1 cellular context compared by ENCODE assay signal in the genomic region with DNA sequence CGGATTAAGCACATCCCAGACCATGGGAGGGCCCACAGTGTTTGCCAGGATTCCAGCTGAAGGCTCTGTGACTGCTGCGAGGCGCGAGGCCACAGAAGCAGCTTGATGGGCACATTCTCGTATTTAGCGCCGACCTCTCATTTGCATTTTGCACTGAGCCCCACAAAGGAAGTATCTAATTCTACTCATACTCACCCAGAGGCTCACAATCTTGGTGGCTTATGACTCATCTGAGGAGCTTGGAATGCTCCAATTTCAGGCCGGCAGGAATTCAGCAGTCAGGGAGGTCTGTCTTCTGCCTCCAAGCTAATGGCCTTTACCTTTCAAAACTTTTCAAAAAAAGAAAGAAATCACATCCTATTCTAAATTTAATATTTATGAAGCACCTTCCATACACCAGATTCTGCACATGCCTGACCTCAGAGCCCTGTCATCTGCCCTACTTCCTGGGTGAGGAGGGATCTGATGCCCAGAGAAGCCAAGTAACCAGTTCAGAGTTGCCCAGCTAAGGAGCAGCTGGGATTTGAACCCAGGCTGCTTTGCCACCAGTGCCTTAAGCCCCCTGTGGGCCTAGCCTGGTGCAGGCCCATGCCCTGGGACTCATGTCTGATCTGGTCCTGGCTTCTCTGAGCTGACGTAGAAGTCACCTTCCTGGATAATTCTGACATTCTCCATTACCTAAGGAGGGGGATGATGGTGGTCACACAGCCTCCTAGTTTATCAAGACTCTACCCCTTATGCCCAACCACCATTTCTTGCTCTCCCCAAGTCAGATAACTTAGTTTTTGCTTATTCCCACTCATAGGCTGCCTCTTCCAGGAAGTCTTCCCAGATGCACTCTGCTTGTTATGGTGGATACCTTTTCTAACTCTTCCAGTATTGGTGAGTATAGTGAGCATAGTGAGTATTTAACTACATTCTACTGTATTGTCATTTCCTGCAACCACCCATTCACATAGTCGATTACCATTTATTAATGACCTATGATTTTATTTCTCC.
A peak's percentile ranks its signal among the peaks of the same experiment; 100 is the strongest.
TF ChIP-seq lines count a peak whose summit lies in the region.

No MANE protein-coding gene starts in this region.

TF ChIP-seq in HEK293, 187 proteins besides CTCF, POLR2A, EP300 and RAD21 (continued from another document):
- TF ChIP-seq, protein P1, sequence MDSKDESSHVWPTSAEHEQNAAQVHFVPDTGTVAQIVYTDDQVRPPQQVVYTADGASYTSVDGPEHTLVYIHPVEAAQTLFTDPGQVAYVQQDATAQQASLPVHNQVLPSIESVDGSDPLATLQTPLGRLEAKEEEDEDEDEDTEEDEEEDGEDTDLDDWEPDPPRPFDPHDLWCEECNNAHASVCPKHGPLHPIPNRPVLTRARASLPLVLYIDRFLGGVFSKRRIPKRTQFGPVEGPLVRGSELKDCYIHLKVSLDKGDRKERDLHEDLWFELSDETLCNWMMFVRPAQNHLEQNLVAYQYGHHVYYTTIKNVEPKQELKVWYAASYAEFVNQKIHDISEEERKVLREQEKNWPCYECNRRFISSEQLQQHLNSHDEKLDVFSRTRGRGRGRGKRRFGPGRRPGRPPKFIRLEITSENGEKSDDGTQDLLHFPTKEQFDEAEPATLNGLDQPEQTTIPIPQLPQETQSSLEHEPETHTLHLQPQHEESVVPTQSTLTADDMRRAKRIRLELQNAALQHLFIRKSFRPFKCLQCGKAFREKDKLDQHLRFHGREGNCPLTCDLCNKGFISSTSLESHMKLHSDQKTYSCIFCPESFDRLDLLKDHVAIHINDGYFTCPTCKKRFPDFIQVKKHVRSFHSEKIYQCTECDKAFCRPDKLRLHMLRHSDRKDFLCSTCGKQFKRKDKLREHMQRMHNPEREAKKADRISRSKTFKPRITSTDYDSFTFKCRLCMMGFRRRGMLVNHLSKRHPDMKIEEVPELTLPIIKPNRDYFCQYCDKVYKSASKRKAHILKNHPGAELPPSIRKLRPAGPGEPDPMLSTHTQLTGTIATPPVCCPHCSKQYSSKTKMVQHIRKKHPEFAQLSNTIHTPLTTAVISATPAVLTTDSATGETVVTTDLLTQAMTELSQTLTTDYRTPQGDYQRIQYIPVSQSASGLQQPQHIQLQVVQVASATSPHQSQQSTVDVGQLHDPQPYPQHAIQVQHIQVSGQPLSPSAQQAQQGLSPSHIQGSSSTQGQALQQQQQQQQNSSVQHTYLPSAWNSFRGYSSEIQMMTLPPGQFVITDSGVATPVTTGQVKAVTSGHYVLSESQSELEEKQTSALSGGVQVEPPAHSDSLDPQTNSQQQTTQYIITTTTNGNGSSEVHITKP (tag by site-specific recombination; IDR thresholded peaks at IDR 0.05), result peak; percentile 35
- TF ChIP-seq ZFHX2 (tag by site-specific recombination; conservative IDR thresholded peaks at IDR 0.05), result no peak
- TF ChIP-seq KLF8 (tag by site-specific recombination; IDR thresholded peaks at IDR 0.05), result no peak
- no peak for TF ChIP-seq SP7 (tag by site-specific recombination; IDR thresholded peaks at IDR 0.05)
- TF ChIP-seq ZNF48 (tag by site-specific recombination; IDR thresholded peaks at IDR 0.05), result no peak
- TF ChIP-seq, protein P2, sequence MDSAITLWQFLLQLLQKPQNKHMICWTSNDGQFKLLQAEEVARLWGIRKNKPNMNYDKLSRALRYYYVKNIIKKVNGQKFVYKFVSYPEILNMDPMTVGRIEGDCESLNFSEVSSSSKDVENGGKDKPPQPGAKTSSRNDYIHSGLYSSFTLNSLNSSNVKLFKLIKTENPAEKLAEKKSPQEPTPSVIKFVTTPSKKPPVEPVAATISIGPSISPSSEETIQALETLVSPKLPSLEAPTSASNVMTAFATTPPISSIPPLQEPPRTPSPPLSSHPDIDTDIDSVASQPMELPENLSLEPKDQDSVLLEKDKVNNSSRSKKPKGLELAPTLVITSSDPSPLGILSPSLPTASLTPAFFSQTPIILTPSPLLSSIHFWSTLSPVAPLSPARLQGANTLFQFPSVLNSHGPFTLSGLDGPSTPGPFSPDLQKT (IDR thresholded peaks at IDR 0.05; ENCODE audit: borderline replicate concordance, low read depth, low read length), result no peak
- TF ChIP-seq, protein P3, sequence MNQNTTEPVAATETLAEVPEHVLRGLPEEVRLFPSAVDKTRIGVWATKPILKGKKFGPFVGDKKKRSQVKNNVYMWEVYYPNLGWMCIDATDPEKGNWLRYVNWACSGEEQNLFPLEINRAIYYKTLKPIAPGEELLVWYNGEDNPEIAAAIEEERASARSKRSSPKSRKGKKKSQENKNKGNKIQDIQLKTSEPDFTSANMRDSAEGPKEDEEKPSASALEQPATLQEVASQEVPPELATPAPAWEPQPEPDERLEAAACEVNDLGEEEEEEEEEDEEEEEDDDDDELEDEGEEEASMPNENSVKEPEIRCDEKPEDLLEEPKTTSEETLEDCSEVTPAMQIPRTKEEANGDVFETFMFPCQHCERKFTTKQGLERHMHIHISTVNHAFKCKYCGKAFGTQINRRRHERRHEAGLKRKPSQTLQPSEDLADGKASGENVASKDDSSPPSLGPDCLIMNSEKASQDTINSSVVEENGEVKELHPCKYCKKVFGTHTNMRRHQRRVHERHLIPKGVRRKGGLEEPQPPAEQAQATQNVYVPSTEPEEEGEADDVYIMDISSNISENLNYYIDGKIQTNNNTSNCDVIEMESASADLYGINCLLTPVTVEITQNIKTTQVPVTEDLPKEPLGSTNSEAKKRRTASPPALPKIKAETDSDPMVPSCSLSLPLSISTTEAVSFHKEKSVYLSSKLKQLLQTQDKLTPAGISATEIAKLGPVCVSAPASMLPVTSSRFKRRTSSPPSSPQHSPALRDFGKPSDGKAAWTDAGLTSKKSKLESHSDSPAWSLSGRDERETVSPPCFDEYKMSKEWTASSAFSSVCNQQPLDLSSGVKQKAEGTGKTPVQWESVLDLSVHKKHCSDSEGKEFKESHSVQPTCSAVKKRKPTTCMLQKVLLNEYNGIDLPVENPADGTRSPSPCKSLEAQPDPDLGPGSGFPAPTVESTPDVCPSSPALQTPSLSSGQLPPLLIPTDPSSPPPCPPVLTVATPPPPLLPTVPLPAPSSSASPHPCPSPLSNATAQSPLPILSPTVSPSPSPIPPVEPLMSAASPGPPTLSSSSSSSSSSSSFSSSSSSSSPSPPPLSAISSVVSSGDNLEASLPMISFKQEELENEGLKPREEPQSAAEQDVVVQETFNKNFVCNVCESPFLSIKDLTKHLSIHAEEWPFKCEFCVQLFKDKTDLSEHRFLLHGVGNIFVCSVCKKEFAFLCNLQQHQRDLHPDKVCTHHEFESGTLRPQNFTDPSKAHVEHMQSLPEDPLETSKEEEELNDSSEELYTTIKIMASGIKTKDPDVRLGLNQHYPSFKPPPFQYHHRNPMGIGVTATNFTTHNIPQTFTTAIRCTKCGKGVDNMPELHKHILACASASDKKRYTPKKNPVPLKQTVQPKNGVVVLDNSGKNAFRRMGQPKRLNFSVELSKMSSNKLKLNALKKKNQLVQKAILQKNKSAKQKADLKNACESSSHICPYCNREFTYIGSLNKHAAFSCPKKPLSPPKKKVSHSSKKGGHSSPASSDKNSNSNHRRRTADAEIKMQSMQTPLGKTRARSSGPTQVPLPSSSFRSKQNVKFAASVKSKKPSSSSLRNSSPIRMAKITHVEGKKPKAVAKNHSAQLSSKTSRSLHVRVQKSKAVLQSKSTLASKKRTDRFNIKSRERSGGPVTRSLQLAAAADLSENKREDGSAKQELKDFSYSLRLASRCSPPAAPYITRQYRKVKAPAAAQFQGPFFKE (tag by site-specific recombination; IDR thresholded peaks at IDR 0.05; ENCODE audit: borderline replicate concordance), result no peak
- TF ChIP-seq ZNF169 (tag by site-specific recombination; IDR thresholded peaks at IDR 0.05), result no peak
- no peak for TF ChIP-seq SP3 (tag by site-specific recombination; IDR thresholded peaks at IDR 0.05)
- TF ChIP-seq, protein P4, sequence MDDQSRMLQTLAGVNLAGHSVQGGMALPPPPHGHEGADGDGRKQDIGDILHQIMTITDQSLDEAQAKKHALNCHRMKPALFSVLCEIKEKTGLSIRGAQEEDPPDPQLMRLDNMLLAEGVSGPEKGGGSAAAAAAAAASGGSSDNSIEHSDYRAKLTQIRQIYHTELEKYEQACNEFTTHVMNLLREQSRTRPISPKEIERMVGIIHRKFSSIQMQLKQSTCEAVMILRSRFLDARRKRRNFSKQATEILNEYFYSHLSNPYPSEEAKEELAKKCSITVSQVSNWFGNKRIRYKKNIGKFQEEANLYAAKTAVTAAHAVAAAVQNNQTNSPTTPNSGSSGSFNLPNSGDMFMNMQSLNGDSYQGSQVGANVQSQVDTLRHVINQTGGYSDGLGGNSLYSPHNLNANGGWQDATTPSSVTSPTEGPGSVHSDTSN (CRISPR knock-in tag; IDR thresholded peaks at IDR 0.05), result no peak
- TF ChIP-seq ZNF354C (tag by site-specific recombination; IDR thresholded peaks at IDR 0.05; ENCODE audit: borderline replicate concordance, low read depth), result no peak
- TF ChIP-seq ZNF792 (tag by site-specific recombination; IDR thresholded peaks at IDR 0.05), result no peak
- no peak for TF ChIP-seq ZNF350 (tag by site-specific recombination; IDR thresholded peaks at IDR 0.05)
- TF ChIP-seq, protein P5, sequence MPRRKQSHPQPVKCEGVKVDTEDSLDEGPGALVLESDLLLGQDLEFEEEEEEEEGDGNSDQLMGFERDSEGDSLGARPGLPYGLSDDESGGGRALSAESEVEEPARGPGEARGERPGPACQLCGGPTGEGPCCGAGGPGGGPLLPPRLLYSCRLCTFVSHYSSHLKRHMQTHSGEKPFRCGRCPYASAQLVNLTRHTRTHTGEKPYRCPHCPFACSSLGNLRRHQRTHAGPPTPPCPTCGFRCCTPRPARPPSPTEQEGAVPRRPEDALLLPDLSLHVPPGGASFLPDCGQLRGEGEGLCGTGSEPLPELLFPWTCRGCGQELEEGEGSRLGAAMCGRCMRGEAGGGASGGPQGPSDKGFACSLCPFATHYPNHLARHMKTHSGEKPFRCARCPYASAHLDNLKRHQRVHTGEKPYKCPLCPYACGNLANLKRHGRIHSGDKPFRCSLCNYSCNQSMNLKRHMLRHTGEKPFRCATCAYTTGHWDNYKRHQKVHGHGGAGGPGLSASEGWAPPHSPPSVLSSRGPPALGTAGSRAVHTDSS (tag by site-specific recombination; IDR thresholded peaks at IDR 0.05), result no peak
- no peak for TF ChIP-seq ZNF133 (tag by site-specific recombination; IDR thresholded peaks at IDR 0.05)
- TF ChIP-seq ZNF223 (tag by site-specific recombination; IDR thresholded peaks at IDR 0.05), result no peak
- no peak for TF ChIP-seq ZNF140 (tag by site-specific recombination; IDR thresholded peaks at IDR 0.05)
- TF ChIP-seq ZNF791 (tag by site-specific recombination; IDR thresholded peaks at IDR 0.05), result no peak
- TF ChIP-seq ZNF610 (tag by site-specific recombination; IDR thresholded peaks at IDR 0.05; ENCODE audit: borderline replicate concordance), result no peak
- no peak for TF ChIP-seq ZNF473 (tag by site-specific recombination; IDR thresholded peaks at IDR 0.05)
- no peak for TF ChIP-seq RBAK (tag by site-specific recombination; IDR thresholded peaks at IDR 0.05)
- 0 out of 2 replicates have a peak, but pooled peaks have one; percentile 12 for TF ChIP-seq GLIS2 (tag by site-specific recombination; IDR thresholded peaks at IDR 0.05)
- peak; percentile 33; the same call in 1 of the 2 replicates for TF ChIP-seq GLIS1 (tag by site-specific recombination; IDR thresholded peaks at IDR 0.05)
